In genomic region chr19:47280183-47280797, GRCh38 we compare ENCODE assay signal across 9 cellular contexts. TPM values are rescaled to one million over a fixed set of nuclear protein-coding genes. Genes with fewer than 3 reads are reported as not detected.
DNase-seq lines count a peak whose midpoint lies in the region; ATAC-seq and TF ChIP-seq lines count a peak whose summit lies in the region.
"Had no signal": no experiment of that assay in that cellular context is flagged by ENCODE, and none has a peak within 500 bp of the region (broad histone marks: within the 10 kb centered on the region; RNA-seq: fewer than 3 reads in every experiment).

No MANE protein-coding gene starts in this region.

- peaks cover 5% of the 10 kb centered on the region; the same call in 1 of the 2 replicates for H3K4me1 Mint-ChIP-seq in WTC11

- peak in 1 of 2 donors; percentile 23 for TF ChIP-seq CTCF in right atrium auricular region (IDR thresholded peaks at IDR 0.05)
- peak; percentile 46; the same call in 1 of the 2 replicates for TF ChIP-seq CTCF in WTC11 (IDR thresholded peaks at IDR 0.05)
- peak in 6 of 11 experiments; percentile 31 to 60 (median 43) for TF ChIP-seq CTCF in spleen (IDR thresholded peaks at IDR 0.05 in 8 of 11, conservative IDR thresholded peaks at IDR 0.05 in 3 of 11)

- H3K36me3 ChIP-seq in right atrium auricular region (no peaks in the 10 kb centered on the region), spleen (no peaks in the 10 kb centered on the region)

- H3K27ac ChIP-seq in right atrium auricular region (no peak overlapping the region), spleen (no peak overlapping the region)

- H3K27me3 ChIP-seq in right atrium auricular region (no peaks in the 10 kb centered on the region), spleen (replicated peaks in 1 of 7) (no peaks in the 10 kb centered on the region)

- H3K9me3 ChIP-seq in right atrium auricular region (no peaks in the 10 kb centered on the region), spleen (no peaks in the 10 kb centered on the region)

- no peak overlapping the region for H3K27ac Mint-ChIP-seq in WTC11

- no peaks in the 10 kb centered on the region for H3K9me3 Mint-ChIP-seq in WTC11
- H3K9me3 Mint-ChIP-seq: brain had no signal

- H3K4me3 Mint-ChIP-seq in WTC11 = no peak overlapping the region
- H3K4me3 Mint-ChIP-seq: brain had no signal

- DNase-seq in left cardiac atrium (peak; percentile 37), right atrium auricular region (ENCODE audit: low spot score) (no peak), WTC11 (ENCODE audit: low spot score) (peak; percentile 87), spleen (peak; percentile 74), NCI-H146 (lab: John Stamatoyannopoulos, UW) (no peak), putamen (ENCODE audit: low spot score) (no peak)
- DNase-seq in effector CD8-positive, alpha-beta T cell (lab: John Stamatoyannopoulos, UW) = peak; percentile 41

- intact Hi-C loops in left cardiac atrium (cut with DNase I) = no loop called here
- intact Hi-C loops in spleen (cut with DNase I; ENCODE audit: low total_unique reads) = no loop called here

- CTCF ChIA-PET in WTC11 (lab: Charles Lee) = interaction anchor here (0.6 kb wide), 1 partner anchor 43 kb away, joined by 4 read pairs; no protein-coding TSS in a partner anchor

- ATAC-seq in left cardiac atrium = no peak
- peak; percentile 80 for ATAC-seq in WTC11
- ATAC-seq in GM21390 (IDR thresholded peaks at IDR 0.05; ENCODE audit: unreplicated experiment) = no peak

- no peaks in the 10 kb centered on the region for H3K36me3 Mint-ChIP-seq in WTC11
- H3K36me3 Mint-ChIP-seq: brain had no signal

- TF ChIP-seq POLR2A in spleen (IDR thresholded peaks at IDR 0.05) = no peak

- H3K4me1 ChIP-seq in right atrium auricular region (peaks cover 0 to 12% of the 10 kb centered on the region in 2 donors), spleen (peaks cover 5 to 20% (median 14%) of the 10 kb centered on the region in 6 donors)

- peaks cover 21% of the 10 kb centered on the region for H3K27me3 Mint-ChIP-seq in WTC11 (ENCODE audit: low read depth)

- 85 to 90% (median 87%) methylated on average over 13 of the region's 13 CpGs for WGBS in spleen, 5 donors

- no peak overlapping the region for H3K4me3 ChIP-seq in right atrium auricular region
- no peak overlapping the region for H3K4me3 ChIP-seq in spleen

- POLR2A ChIA-PET in WTC11 (lab: Charles Lee) = no interaction called here

TF ChIP-seq in WTC11, 78 proteins besides CTCF, POLR2A, EP300 and RAD21:
- 0 out of 2 replicates have a peak, but pooled peaks have one; percentile 26 for TF ChIP-seq ZSCAN18 (CRISPR knock-in tag; IDR thresholded peaks at IDR 0.05)
- no peak for TF ChIP-seq ATF2 (CRISPR knock-in tag; IDR thresholded peaks at IDR 0.05; ENCODE audit: borderline replicate concordance, low read depth)
- TF ChIP-seq ZNF121 (CRISPR knock-in tag; IDR thresholded peaks at IDR 0.05) = peak; percentile 87; the same call in 1 of the 2 replicates
- peak; percentile 91 for TF ChIP-seq GTF2I (CRISPR knock-in tag; conservative IDR thresholded peaks at IDR 0.05)

RNA-seq across cellular contexts. Expression of gene INAFM1, which starts 5.6 kb away (rescaled TPM):
- total RNA-seq in left cardiac atrium (10 to 100 TPM; 16.1 to 17.1 TPM), right atrium auricular region (1 to 10 TPM; 1.9 to 7.0 TPM), WTC11 (2021) (7.0 to 8.1 TPM (median 7.3 TPM) in 3 replicates), spleen (10 to 100 TPM in 4 of 7 donors, 1 to 10 TPM in 3; 3.9 to 19.8 (median 13.8) TPM)
- 10 to 100 TPM in 2 of 3 donors, 1 to 10 TPM in 1; 8.1 to 12.9 (median 11.3) TPM for polyA plus RNA-seq in spleen

RNA-seq across cellular contexts. Expression of gene CCDC9, which starts 24.0 kb away (rescaled TPM):
- 10 to 100 TPM; 21.4 to 28.7 TPM for total RNA-seq in left cardiac atrium
- total RNA-seq in right atrium auricular region = 10 to 100 TPM in 1 of 2 donors, 1 to 10 TPM in 1; 9.2 to 11.9 TPM
- total RNA-seq in WTC11 (2021) = 30.4 to 37.7 TPM (median 33.0 TPM) in 3 replicates
- total RNA-seq in spleen = 10 to 100 TPM; 13.0 to 43.0 (median 32.6) TPM
- polyA plus RNA-seq in spleen = 10 to 100 TPM; 11.0 to 38.7 (median 15.9) TPM

RNA-seq across cellular contexts. Expression of gene C5AR1, which starts 29.4 kb away (rescaled TPM):
- 10 to 100 TPM; 13.4 to 15.6 TPM for total RNA-seq in left cardiac atrium
- 10 to 100 TPM in 1 of 2 donors, 1 to 10 TPM in 1; 4.6 to 14.3 TPM for total RNA-seq in right atrium auricular region
- total RNA-seq in WTC11 (2021) = 0.18 to 0.32 TPM (median 0.28 TPM) in 3 replicates
- total RNA-seq in spleen = 100 to 1,000 TPM in 1 of 7 donors, 10 to 100 TPM in 6; 33.1 to 124 (median 64.0) TPM
- 1 to 10 TPM; 4.0 to 9.4 (median 4.6) TPM for polyA plus RNA-seq in spleen

RNA-seq across cellular contexts. Expression of gene BBC3, which starts 49.3 kb away (rescaled TPM):
- total RNA-seq in left cardiac atrium (1 to 10 TPM; 2.9 to 4.1 TPM), right atrium auricular region (1 to 10 TPM; 2.5 to 2.9 TPM), WTC11 (2021) (29.4 to 49.5 TPM (median 32.2 TPM) in 3 replicates), spleen (10 to 100 TPM in 6 of 7 donors, 1 to 10 TPM in 1; 6.3 to 17.0 (median 11.3) TPM)
- 10 to 100 TPM in 1 of 3 donors, 1 to 10 TPM in 2; 7.1 to 12.6 (median 9.5) TPM for polyA plus RNA-seq in spleen

RNA-seq across cellular contexts. Expression of gene C5AR2, which starts 51.7 kb away (rescaled TPM):
- total RNA-seq in left cardiac atrium (1 to 10 TPM in 1 of 2 donors, under 1 TPM in 1; 0.81 to 2.4 TPM), right atrium auricular region (1 to 10 TPM; 1.1 to 3.3 TPM), WTC11 (2021) (0.09 to 0.22 TPM (median 0.14 TPM) in 3 replicates), spleen (10 to 100 TPM; 24.7 to 55.7 (median 28.3) TPM)
- 1 to 10 TPM; 1.3 to 2.7 (median 1.5) TPM for polyA plus RNA-seq in spleen

Comparison
In these comparisons a context has a peak if more than half of its experiments do, and no peak if none do; other contexts are left out.
1. DNase-seq: peak in left cardiac atrium (single experiment), WTC11 (single experiment), effector CD8-positive, alpha-beta T cell (single experiment) and spleen (single experiment); none in right atrium auricular region (single experiment), NCI-H146 (single experiment) and putamen (single experiment).